Comparison of ENCODE assay signal across 7 cellular contexts in genomic region chr15:32029409-32029861, GRCh38. TPM values are rescaled to one million over a fixed set of nuclear protein-coding genes. Genes with fewer than 3 reads are reported as not detected.
DNase-seq lines count a peak whose midpoint lies in the region; ATAC-seq and TF ChIP-seq lines count a peak whose summit lies in the region.

No MANE protein-coding gene starts in this region.

- peak; percentile 3 for TF ChIP-seq CTCF in RWPE2 (IDR thresholded peaks at IDR 0.05; ENCODE audit: poor library complexity, severe bottlenecking)
- peak; percentile 45 for TF ChIP-seq CTCF in left ventricle myocardium inferior (IDR thresholded peaks at IDR 0.05; ENCODE audit: borderline replicate concordance)

- H3K36me3 ChIP-seq in RWPE2 (ENCODE audit: low read depth) (no peaks in the 10 kb centered on the region), left ventricle myocardium inferior (no peaks in the 10 kb centered on the region)

- DNase-seq in HT-29 (ENCODE audit: low spot score) (peak; percentile 16), RWPE2 (ENCODE audit: low spot score) (no peak), left ventricle myocardium inferior (no peak), putamen (ENCODE audit: low spot score) (peak; percentile 33), ureter (ENCODE audit: low spot score) (no peak)
- DNase-seq in activated CD4-positive, CD25-positive, alpha-beta regulatory T cell treated with anti-CD3 and anti-CD28 coated beads, Interleukin-2, amount 50 U/mL, for 72 hours: no peak
- no peak for DNase-seq in stimulated activated CD4-positive, alpha-beta T cell treated with anti-CD3 and anti-CD28 coated beads, Interleukin-4, amount 100 ng/mL, for 24 hours

- peaks cover 98% of the 10 kb centered on the region for H3K27me3 ChIP-seq in RWPE2 (ENCODE audit: insufficient read depth, poor library complexity, severe bottlenecking)
- H3K27me3 ChIP-seq in left ventricle myocardium inferior (ENCODE audit: low read depth): peaks cover 81% of the 10 kb centered on the region

- no peak overlapping the region for H3K4me3 ChIP-seq in RWPE2 (ENCODE audit: severe bottlenecking)
- H3K4me3 ChIP-seq in left ventricle myocardium inferior: peak overlapping the region; percentile 73

- no peaks in the 10 kb centered on the region for H3K4me1 ChIP-seq in RWPE2 (ENCODE audit: insufficient read depth, poor library complexity, severe bottlenecking)
- peaks cover 19% of the 10 kb centered on the region for H3K4me1 ChIP-seq in left ventricle myocardium inferior

- H3K9me3 ChIP-seq in RWPE2 (ENCODE audit: severe bottlenecking) (no peaks in the 10 kb centered on the region), left ventricle myocardium inferior (replicated peaks) (no peaks in the 10 kb centered on the region)

- H3K27ac ChIP-seq in RWPE2 (ENCODE audit: poor library complexity, severe bottlenecking) (no peak overlapping the region), left ventricle myocardium inferior (replicated peaks) (no peak overlapping the region)

- intact Hi-C loops in left ventricle myocardium inferior (cut with micrococcal nuclease): no loop called here

- no peak for ATAC-seq in RWPE2 (ENCODE audit: low read depth)

RNA-seq across cellular contexts. Expression of gene CHRNA7, which starts 0.9 kb away (rescaled TPM):
- total RNA-seq in HT-29 (2014; rRNA removed; shearing (Covaris generic)): 2.4 and 8.6 TPM in 2 replicates
- 0.60 TPM for total RNA-seq in left ventricle myocardium inferior
- total RNA-seq in ureter: 8.3 TPM

Comparison
In these comparisons a context has a peak if more than half of its experiments do, and no peak if none do; other contexts are left out.
1. DNase-seq: peak in HT-29 (single experiment) and putamen (single experiment); none in RWPE2 (single experiment), left ventricle myocardium inferior (single experiment), activated CD4-positive, CD25-positive, alpha-beta regulatory T cell treated with anti-CD3 and anti-CD28 coated beads, Interleukin-2, amount 50 U/mL, for 72 hours (single experiment), stimulated activated CD4-positive, alpha-beta T cell treated with anti-CD3 and anti-CD28 coated beads, Interleukin-4, amount 100 ng/mL, for 24 hours (single experiment) and ureter (single experiment).